ENCODE assay signal across 26 cellular contexts in the genomic region with DNA sequence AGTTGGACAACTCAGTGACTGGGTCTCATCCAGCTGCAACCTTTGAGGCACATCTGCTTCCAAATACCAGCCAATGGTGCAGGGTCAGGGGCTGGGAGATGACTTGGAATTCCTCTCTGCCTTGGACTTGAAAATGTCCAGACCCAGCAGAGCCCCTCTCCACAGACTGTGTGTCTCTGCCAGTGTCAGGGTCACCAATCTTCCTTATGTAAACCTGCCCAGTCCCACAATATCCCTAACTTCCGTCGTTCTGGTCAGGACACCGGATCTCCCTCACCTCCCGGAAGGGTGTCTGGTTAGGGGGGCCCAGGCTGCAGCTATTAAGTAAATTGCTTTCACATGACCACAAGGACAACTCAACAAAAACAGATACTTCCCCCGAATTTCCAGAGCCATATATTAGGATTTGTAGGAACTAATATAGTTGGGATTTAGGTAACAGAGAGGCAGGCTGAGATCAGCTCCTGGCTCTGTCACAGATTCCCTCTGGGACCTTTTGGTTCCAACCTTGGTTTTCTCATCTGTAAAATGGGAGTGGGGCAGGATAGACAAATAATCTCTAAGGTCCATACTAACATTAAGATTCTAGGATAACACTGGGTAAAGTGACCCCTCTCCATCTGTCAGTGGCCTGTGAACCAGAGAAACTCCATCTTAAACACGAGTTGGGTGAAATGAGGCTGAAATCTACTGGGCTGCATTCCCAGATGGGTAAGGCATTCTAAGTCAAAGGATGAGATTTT. TPM values are rescaled to one million over a fixed set of nuclear protein-coding genes. Genes with fewer than 3 reads are reported as not detected.
"Had no signal": no experiment of that assay in that cellular context is flagged by ENCODE, and none has a peak within 500 bp of the region (broad histone marks: within the 10 kb centered on the region; RNA-seq: fewer than 3 reads in every experiment).

No MANE protein-coding gene starts in this region.

- H3K36me3 ChIP-seq: adrenal gland, ascending aorta, heart right ventricle, left lung, transverse colon, uterus had no signal

- H3K4me1 Mint-ChIP-seq: central memory CD8-positive, alpha-beta T cell; stimulated activated naive B cell treated with anti-CD40 and anti-IgM and Interleukin-4, amounts not matched to agents 10 μg/mL and 1 μg/mL and 100 μg/mL, for 72 hours had no signal

- H3K27ac ChIP-seq: adrenal gland, ascending aorta, heart right ventricle, left lung, parathyroid adenoma, transverse colon, uterus, VCaP had no signal

- H3K27me3 ChIP-seq: adrenal gland, ascending aorta, uterus had no signal

- H3K4me3 Mint-ChIP-seq: activated naive CD8-positive, alpha-beta T cell; central memory CD8-positive, alpha-beta T cell; natural killer cell treated with Interleukin-12 subunit alpha and Interleukin-12 subunit beta and Interleukin-15 and Interleukin-18, amount 100 ng/mL, for 72 hours; stimulated activated naive B cell treated with anti-CD40 and anti-IgM and Interleukin-4, amounts not matched to agents 10 μg/mL and 1 μg/mL and 100 μg/mL, for 72 hours had no signal

- H3K4me1 ChIP-seq: adrenal gland, ascending aorta, heart right ventricle, left lung, parathyroid adenoma, uterus had no signal

- DNase-seq: activated CD4-positive, alpha-beta T cell treated with anti-CD3 and anti-CD28 coated beads, Interleukin-2, amount 50 U/mL, for 1 hour; activated CD4-positive, CD25-positive, alpha-beta regulatory T cell treated with anti-CD3 and anti-CD28 coated beads, Interleukin-2, amount 50 U/mL, for 72 hours; activated T-cell treated with anti-CD3 and anti-CD28 coated beads, Interleukin-2, amount 50 U/mL, for 1 hour; adrenal gland; heart right ventricle; left lung; nucleus accumbens; small intestine; stimulated activated CD4-positive, alpha-beta T cell treated with anti-CD3 and anti-CD28 coated beads, Interleukin-2, amount 100 ng/mL, for 48 hours; stimulated activated CD8-positive, alpha-beta memory T cell treated with anti-CD3 and anti-CD28 coated beads, Interleukin-4, amount 100 ng/mL, for 48 hours; stimulated activated naive B cell treated with anti-CD40 and anti-IgM and Interleukin-4, amounts not matched to agents 10 μg/mL and 1 μg/mL and 100 μg/mL, for 72 hours; transverse colon; uterus had no signal

- H3K79me2 ChIP-seq: parathyroid adenoma had no signal

- H3K27ac Mint-ChIP-seq: activated naive CD8-positive, alpha-beta T cell; natural killer cell treated with Interleukin-12 subunit alpha and Interleukin-12 subunit beta and Interleukin-15 and Interleukin-18, amount 100 ng/mL, for 72 hours; stimulated activated naive B cell treated with anti-CD40 and anti-IgM and Interleukin-4, amounts not matched to agents 10 μg/mL and 1 μg/mL and 100 μg/mL, for 72 hours had no signal

- ATAC-seq: heart right ventricle; left lung; natural killer cell treated with Interleukin-12 subunit alpha and Interleukin-12 subunit beta and Interleukin-15 and Interleukin-18, amount 100 ng/mL, for 72 hours; sciatic nerve; stimulated activated naive B cell treated with anti-CD40 and anti-IgM and Interleukin-4, amounts not matched to agents 10 μg/mL and 1 μg/mL and 100 μg/mL, for 72 hours had no signal

- H3K9ac ChIP-seq: parathyroid adenoma had no signal

- H3K9me3 ChIP-seq: ascending aorta, transverse colon, uterus had no signal

- H3K4me3 ChIP-seq: adrenal gland, ascending aorta, heart right ventricle, left lung, transverse colon, uterus had no signal

- H3K36me3 Mint-ChIP-seq: activated naive CD8-positive, alpha-beta T cell; natural killer cell treated with Interleukin-12 subunit alpha and Interleukin-12 subunit beta and Interleukin-15 and Interleukin-18, amount 100 ng/mL, for 72 hours; stimulated activated naive B cell treated with anti-CD40 and anti-IgM and Interleukin-4, amounts not matched to agents 10 μg/mL and 1 μg/mL and 100 μg/mL, for 72 hours had no signal

- H3K9me3 Mint-ChIP-seq: central memory CD8-positive, alpha-beta T cell; natural killer cell treated with Interleukin-12 subunit alpha and Interleukin-12 subunit beta and Interleukin-15 and Interleukin-18, amount 100 ng/mL, for 72 hours; stimulated activated naive B cell treated with anti-CD40 and anti-IgM and Interleukin-4, amounts not matched to agents 10 μg/mL and 1 μg/mL and 100 μg/mL, for 72 hours had no signal

- H2AFZ ChIP-seq: parathyroid adenoma had no signal

RNA-seq across cellular contexts. Expression of a gene that starts 30.8 kb away (rescaled TPM):
- total RNA-seq: ascending aorta; epithelial cell of proximal tubule; lung microvascular endothelial cell; natural killer cell treated with Interleukin-12 subunit alpha and Interleukin-12 subunit beta and Interleukin-15 and Interleukin-18, amount 100 ng/mL, for 72 hours; sciatic nerve; T-helper 2 cell treated with Interferon-gamma antibody and Interleukin-4, amounts not matched to agents 100 ng/mL and 5 ng/mL, for 36 hours; transverse colon had no signal

RNA-seq across cellular contexts. Expression of a gene that starts 42.5 kb away (rescaled TPM):
- total RNA-seq: ascending aorta; epithelial cell of proximal tubule; fibroblast of villous mesenchyme; kidney epithelial cell; lung microvascular endothelial cell; natural killer cell treated with Interleukin-12 subunit alpha and Interleukin-12 subunit beta and Interleukin-15 and Interleukin-18, amount 100 ng/mL, for 72 hours; T-helper 2 cell treated with Interferon-gamma antibody and Interleukin-4, amounts not matched to agents 100 ng/mL and 5 ng/mL, for 36 hours; transverse colon had no signal
- polyA plus RNA-seq: adrenal gland, heart right ventricle, small intestine had no signal

RNA-seq across cellular contexts. Expression of a gene that starts 51.2 kb away (rescaled TPM):
- total RNA-seq: adrenal gland; ascending aorta; epithelial cell of proximal tubule; fibroblast of villous mesenchyme; heart right ventricle; kidney epithelial cell; left lung; lung microvascular endothelial cell; natural killer cell treated with Interleukin-12 subunit alpha and Interleukin-12 subunit beta and Interleukin-15 and Interleukin-18, amount 100 ng/mL, for 72 hours; sciatic nerve; T-helper 2 cell treated with Interferon-gamma antibody and Interleukin-4, amounts not matched to agents 100 ng/mL and 5 ng/mL, for 36 hours; temporal lobe; transverse colon; uterus had no signal
- polyA plus RNA-seq: adrenal gland, heart right ventricle, small intestine had no signal
